1 cellular context compared by ENCODE assay signal in genomic region chr7:149547126-149547525, GRCh38.
TF ChIP-seq lines count a peak whose summit lies in the region.

No MANE protein-coding gene starts in this region.

TF ChIP-seq in GM23338, 12 proteins besides CTCF, POLR2A, EP300 and RAD21 (continued from another document):
- TF ChIP-seq REST (IDR thresholded peaks at IDR 0.05; ENCODE audit: unreplicated experiment) = no peak
- TF ChIP-seq, protein P1, sequence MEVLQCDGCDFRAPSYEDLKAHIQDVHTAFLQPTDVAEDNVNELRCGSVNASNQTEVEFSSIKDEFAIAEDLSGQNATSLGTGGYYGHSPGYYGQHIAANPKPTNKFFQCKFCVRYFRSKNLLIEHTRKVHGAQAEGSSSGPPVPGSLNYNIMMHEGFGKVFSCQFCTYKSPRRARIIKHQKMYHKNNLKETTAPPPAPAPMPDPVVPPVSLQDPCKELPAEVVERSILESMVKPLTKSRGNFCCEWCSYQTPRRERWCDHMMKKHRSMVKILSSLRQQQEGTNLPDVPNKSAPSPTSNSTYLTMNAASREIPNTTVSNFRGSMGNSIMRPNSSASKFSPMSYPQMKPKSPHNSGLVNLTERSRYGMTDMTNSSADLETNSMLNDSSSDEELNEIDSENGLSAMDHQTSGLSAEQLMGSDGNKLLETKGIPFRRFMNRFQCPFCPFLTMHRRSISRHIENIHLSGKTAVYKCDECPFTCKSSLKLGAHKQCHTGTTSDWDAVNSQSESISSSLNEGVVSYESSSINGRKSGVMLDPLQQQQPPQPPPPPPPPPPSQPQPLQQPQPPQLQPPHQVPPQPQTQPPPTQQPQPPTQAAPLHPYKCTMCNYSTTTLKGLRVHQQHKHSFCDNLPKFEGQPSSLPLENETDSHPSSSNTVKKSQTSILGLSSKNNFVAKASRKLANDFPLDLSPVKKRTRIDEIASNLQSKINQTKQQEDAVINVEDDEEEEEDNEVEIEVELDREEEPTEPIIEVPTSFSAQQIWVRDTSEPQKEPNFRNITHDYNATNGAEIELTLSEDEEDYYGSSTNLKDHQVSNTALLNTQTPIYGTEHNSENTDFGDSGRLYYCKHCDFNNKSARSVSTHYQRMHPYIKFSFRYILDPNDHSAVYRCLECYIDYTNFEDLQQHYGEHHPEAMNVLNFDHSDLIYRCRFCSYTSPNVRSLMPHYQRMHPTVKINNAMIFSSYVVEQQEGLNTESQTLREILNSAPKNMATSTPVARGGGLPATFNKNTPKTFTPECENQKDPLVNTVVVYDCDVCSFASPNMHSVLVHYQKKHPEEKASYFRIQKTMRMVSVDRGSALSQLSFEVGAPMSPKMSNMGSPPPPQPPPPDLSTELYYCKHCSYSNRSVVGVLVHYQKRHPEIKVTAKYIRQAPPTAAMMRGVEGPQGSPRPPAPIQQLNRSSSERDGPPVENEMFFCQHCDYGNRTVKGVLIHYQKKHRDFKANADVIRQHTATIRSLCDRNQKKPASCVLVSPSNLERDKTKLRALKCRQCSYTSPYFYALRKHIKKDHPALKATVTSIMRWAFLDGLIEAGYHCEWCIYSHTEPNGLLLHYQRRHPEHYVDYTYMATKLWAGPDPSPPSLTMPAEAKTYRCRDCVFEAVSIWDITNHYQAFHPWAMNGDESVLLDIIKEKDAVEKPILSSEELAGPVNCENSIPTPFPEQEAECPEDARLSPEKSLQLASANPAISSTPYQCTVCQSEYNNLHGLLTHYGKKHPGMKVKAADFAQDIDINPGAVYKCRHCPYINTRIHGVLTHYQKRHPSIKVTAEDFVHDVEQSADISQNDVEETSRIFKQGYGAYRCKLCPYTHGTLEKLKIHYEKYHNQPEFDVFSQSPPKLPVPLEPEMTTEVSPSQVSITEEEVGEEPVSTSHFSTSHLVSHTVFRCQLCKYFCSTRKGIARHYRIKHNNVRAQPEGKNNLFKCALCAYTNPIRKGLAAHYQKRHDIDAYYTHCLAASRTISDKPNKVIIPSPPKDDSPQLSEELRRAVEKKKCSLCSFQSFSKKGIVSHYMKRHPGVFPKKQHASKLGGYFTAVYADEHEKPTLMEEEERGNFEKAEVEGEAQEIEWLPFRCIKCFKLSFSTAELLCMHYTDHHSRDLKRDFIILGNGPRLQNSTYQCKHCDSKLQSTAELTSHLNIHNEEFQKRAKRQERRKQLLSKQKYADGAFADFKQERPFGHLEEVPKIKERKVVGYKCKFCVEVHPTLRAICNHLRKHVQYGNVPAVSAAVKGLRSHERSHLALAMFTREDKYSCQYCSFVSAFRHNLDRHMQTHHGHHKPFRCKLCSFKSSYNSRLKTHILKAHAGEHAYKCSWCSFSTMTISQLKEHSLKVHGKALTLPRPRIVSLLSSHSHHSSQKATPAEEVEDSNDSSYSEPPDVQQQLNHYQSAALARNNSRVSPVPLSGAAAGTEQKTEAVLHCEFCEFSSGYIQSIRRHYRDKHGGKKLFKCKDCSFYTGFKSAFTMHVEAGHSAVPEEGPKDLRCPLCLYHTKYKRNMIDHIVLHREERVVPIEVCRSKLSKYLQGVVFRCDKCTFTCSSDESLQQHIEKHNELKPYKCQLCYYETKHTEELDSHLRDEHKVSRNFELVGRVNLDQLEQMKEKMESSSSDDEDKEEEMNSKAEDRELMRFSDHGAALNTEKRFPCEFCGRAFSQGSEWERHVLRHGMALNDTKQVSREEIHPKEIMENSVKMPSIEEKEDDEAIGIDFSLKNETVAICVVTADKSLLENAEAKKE (CRISPR knock-in tag; IDR thresholded peaks at IDR 0.05) = no peak
